In the genomic region with DNA sequence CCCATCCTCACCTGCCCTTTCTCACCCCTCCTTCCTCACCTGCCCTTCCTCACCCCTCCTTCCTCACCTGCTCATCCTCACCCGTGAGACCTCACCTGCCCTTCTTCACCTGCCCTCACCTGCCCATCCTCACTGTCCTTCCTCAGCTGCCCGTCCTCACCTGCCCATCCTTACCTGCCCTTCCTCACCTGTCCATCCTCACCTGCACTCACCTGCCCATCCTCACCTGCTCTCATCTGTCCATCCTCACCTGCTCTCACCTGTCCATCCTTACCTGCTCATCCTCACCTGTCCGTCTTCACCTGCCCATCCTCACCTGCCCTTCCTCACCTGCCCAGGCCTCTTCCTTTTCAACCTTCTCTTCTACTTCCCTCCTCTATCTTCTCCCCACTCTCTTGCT, we compare ENCODE assay signal across 1 cellular context.
A peak's percentile ranks its signal among the peaks of the same experiment; 100 is the strongest.
TF ChIP-seq lines count a peak whose summit lies in the region.

No MANE protein-coding gene starts in this region.

TF ChIP-seq in HEK293, 187 proteins besides CTCF, POLR2A, EP300 and RAD21 (continued from another document):
- TF ChIP-seq KLF16 (tag by site-specific recombination; IDR thresholded peaks at IDR 0.05) (no peak), ZEB2 (tag by site-specific recombination; IDR thresholded peaks at IDR 0.05) (peak; percentile 99), KLF8 (tag by site-specific recombination; IDR thresholded peaks at IDR 0.05) (no peak), ZNF248 (tag by site-specific recombination; IDR thresholded peaks at IDR 0.05) (0 out of 2 replicates have a peak, but pooled peaks have one; percentile 31)
- TF ChIP-seq, protein P1, sequence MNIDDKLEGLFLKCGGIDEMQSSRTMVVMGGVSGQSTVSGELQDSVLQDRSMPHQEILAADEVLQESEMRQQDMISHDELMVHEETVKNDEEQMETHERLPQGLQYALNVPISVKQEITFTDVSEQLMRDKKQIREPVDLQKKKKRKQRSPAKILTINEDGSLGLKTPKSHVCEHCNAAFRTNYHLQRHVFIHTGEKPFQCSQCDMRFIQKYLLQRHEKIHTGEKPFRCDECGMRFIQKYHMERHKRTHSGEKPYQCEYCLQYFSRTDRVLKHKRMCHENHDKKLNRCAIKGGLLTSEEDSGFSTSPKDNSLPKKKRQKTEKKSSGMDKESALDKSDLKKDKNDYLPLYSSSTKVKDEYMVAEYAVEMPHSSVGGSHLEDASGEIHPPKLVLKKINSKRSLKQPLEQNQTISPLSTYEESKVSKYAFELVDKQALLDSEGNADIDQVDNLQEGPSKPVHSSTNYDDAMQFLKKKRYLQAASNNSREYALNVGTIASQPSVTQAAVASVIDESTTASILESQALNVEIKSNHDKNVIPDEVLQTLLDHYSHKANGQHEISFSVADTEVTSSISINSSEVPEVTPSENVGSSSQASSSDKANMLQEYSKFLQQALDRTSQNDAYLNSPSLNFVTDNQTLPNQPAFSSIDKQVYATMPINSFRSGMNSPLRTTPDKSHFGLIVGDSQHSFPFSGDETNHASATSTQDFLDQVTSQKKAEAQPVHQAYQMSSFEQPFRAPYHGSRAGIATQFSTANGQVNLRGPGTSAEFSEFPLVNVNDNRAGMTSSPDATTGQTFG (tag by site-specific recombination; IDR thresholded peaks at IDR 0.05; ENCODE audit: borderline replicate concordance), result no peak
- TF ChIP-seq, protein P2, sequence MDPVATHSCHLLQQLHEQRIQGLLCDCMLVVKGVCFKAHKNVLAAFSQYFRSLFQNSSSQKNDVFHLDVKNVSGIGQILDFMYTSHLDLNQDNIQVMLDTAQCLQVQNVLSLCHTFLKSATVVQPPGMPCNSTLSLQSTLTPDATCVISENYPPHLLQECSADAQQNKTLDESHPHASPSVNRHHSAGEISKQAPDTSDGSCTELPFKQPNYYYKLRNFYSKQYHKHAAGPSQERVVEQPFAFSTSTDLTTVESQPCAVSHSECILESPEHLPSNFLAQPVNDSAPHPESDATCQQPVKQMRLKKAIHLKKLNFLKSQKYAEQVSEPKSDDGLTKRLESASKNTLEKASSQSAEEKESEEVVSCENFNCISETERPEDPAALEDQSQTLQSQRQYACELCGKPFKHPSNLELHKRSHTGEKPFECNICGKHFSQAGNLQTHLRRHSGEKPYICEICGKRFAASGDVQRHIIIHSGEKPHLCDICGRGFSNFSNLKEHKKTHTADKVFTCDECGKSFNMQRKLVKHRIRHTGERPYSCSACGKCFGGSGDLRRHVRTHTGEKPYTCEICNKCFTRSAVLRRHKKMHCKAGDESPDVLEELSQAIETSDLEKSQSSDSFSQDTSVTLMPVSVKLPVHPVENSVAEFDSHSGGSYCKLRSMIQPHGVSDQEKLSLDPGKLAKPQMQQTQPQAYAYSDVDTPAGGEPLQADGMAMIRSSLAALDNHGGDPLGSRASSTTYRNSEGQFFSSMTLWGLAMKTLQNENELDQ (tag by site-specific recombination; IDR thresholded peaks at IDR 0.05; ENCODE audit: low read depth), result no peak
- TF ChIP-seq, protein P3, sequence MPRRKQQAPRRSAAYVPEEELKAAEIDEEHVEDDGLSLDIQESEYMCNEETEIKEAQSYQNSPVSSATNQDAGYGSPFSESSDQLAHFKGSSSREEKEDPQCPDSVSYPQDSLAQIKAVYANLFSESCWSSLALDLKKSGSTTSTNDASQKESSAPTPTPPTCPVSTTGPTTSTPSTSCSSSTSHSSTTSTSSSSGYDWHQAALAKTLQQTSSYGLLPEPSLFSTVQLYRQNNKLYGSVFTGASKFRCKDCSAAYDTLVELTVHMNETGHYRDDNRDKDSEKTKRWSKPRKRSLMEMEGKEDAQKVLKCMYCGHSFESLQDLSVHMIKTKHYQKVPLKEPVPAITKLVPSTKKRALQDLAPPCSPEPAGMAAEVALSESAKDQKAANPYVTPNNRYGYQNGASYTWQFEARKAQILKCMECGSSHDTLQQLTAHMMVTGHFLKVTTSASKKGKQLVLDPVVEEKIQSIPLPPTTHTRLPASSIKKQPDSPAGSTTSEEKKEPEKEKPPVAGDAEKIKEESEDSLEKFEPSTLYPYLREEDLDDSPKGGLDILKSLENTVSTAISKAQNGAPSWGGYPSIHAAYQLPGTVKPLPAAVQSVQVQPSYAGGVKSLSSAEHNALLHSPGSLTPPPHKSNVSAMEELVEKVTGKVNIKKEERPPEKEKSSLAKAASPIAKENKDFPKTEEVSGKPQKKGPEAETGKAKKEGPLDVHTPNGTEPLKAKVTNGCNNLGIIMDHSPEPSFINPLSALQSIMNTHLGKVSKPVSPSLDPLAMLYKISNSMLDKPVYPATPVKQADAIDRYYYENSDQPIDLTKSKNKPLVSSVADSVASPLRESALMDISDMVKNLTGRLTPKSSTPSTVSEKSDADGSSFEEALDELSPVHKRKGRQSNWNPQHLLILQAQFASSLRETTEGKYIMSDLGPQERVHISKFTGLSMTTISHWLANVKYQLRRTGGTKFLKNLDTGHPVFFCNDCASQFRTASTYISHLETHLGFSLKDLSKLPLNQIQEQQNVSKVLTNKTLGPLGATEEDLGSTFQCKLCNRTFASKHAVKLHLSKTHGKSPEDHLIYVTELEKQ (tag by site-specific recombination; IDR thresholded peaks at IDR 0.05; ENCODE audit: borderline replicate concordance), result no peak
- TF ChIP-seq, protein P4, sequence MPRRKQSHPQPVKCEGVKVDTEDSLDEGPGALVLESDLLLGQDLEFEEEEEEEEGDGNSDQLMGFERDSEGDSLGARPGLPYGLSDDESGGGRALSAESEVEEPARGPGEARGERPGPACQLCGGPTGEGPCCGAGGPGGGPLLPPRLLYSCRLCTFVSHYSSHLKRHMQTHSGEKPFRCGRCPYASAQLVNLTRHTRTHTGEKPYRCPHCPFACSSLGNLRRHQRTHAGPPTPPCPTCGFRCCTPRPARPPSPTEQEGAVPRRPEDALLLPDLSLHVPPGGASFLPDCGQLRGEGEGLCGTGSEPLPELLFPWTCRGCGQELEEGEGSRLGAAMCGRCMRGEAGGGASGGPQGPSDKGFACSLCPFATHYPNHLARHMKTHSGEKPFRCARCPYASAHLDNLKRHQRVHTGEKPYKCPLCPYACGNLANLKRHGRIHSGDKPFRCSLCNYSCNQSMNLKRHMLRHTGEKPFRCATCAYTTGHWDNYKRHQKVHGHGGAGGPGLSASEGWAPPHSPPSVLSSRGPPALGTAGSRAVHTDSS (tag by site-specific recombination; IDR thresholded peaks at IDR 0.05), result no peak
